Comparison of ENCODE assay signal across 9 cellular contexts in the genomic region with DNA sequence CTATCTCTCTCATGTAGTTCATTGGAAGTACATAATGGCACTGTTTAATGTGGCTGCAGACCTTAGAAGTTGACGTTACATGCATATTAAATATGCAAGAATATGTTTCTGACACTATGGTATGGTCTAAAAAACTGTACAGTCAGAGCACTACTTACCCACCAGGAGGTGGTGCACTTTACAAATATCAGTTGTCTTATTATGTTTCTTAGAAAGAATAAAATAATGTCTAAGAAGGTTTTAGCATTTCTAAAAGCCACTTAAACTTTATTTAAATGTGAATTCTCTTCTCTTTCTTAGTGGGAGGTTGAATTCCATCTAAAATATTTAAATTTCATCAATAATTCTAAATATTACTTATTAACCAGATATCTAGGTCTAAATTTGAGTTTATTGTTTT. TPM values are rescaled to one million over a fixed set of nuclear protein-coding genes. Genes with fewer than 3 reads are reported as not detected.
DNase-seq lines count a peak whose midpoint lies in the region; ATAC-seq, FAIRE-seq and TF ChIP-seq lines count a peak whose summit lies in the region.
"Had no signal": no experiment of that assay in that cellular context is flagged by ENCODE, and none has a peak within 500 bp of the region (broad histone marks: within the 10 kb centered on the region; RNA-seq: fewer than 3 reads in every experiment).

No MANE protein-coding gene starts in this region.

- ATAC-seq in GM18861 (IDR thresholded peaks at IDR 0.05; ENCODE audit: unreplicated experiment) (no peak), HG02610 (IDR thresholded peaks at IDR 0.05; ENCODE audit: unreplicated experiment) (no peak)

- H3K4me3 ChIP-seq in AG09309 (ENCODE audit: control insufficient read depth, low read depth, low read length): no peak overlapping the region
- H3K4me3 ChIP-seq: SJSA1 had no signal

- DNase-seq in AG09309 (ENCODE audit: low read depth) (peak; percentile 20), GM13977 (ENCODE audit: low spot score) (peak; percentile 16), RCC 7860 (ENCODE audit: low spot score) (peak; percentile 21), glomerular endothelial cell (ENCODE audit: extremely low read depth, low read depth, low spot score) (peak; percentile 29), mesenteric fat pad (ENCODE audit: low spot score) (no peak)
- DNase-seq in stimulated activated CD4-positive, alpha-beta T cell treated with anti-CD3 and anti-CD28 coated beads, Interleukin-4, amount 100 ng/mL, for 4 hours: no peak

- TF ChIP-seq CTCF in AG09309 (IDR thresholded peaks at IDR 0.05; ENCODE audit: control insufficient read depth, insufficient read depth, low read depth, low read length, missing control alignments): peak; percentile 55
- TF ChIP-seq CTCF in GM13977 (IDR thresholded peaks at IDR 0.05; ENCODE audit: extremely low read depth, insufficient read depth, missing control alignments): peak; percentile 29

- in situ Hi-C loops in GM13977 (cut with MboI; ENCODE audit: low pct_unique_long_range_greater_than_20kb, low sequenced_read_pairs, unreplicated experiment): no loop called here

- peak; percentile 59 for FAIRE-seq in RCC 7860 (lab: Jason Lieb, UNC)

RNA-seq across cellular contexts. Expression of gene TMEFF2, which starts 4.3 kb away (rescaled TPM):
- not detected in 2 replicates for total RNA-seq in glomerular endothelial cell
- total RNA-seq in mesenteric fat pad: not detected

Comparison
In these comparisons a context has a peak if more than half of its experiments do, and no peak if none do; other contexts are left out.
1. DNase-seq: peak in AG09309 (single experiment), GM13977 (single experiment), RCC 7860 (single experiment) and glomerular endothelial cell (single experiment); none in mesenteric fat pad (single experiment) and stimulated activated CD4-positive, alpha-beta T cell treated with anti-CD3 and anti-CD28 coated beads, Interleukin-4, amount 100 ng/mL, for 4 hours (0 of 2).